Comparison of ENCODE assay signal across 14 cellular contexts in genomic region chr3:46829699-46830208, GRCh38. TPM values are rescaled to one million over a fixed set of nuclear protein-coding genes. Genes with fewer than 3 reads are reported as not detected.
A peak's percentile ranks its signal among the peaks of the same experiment; 100 is the strongest.
DNase-seq lines count a peak whose midpoint lies in the region; ATAC-seq lines count a peak whose summit lies in the region.
"Had no signal": no experiment of that assay in that cellular context is flagged by ENCODE, and none has a peak within 500 bp of the region (broad histone marks: within the 10 kb centered on the region; RNA-seq: fewer than 3 reads in every experiment).

No MANE protein-coding gene starts in this region.

- H3K4me1 ChIP-seq in neuronal stem cell (ENCODE audit: control insufficient read depth in 2 of 2, insufficient read depth in 1 of 2, low read depth in 1 of 2, low read length in 2 of 2) (peaks cover 0 to 1% of the 10 kb centered on the region in 2 donors), right cardiac atrium (ENCODE audit: control insufficient read depth, insufficient read depth, low read length) (no peaks in the 10 kb centered on the region)
- H3K4me1 ChIP-seq: adrenal gland, left ventricle myocardium inferior, SJCRH30, vagina had no signal

- no peak overlapping the region for H2BK120ac ChIP-seq in neuronal stem cell (ENCODE audit: low read depth, low read length)

- H2BK15ac ChIP-seq in neuronal stem cell (ENCODE audit: low read length), result no peak overlapping the region

- H3K4me2 ChIP-seq in neuronal stem cell (ENCODE audit: insufficient read depth, low read length, poor library complexity, severe bottlenecking), result no peak overlapping the region

- H3K27ac ChIP-seq in neuronal stem cell (replicated peaks; ENCODE audit: low read length) (no peak overlapping the region), right cardiac atrium (ENCODE audit: low read length) (no peak overlapping the region)
- H3K27ac ChIP-seq: adrenal gland, left ventricle myocardium inferior, SJCRH30, vagina had no signal

- no peak overlapping the region for H3K23ac ChIP-seq in neuronal stem cell (ENCODE audit: low read depth, low read length, poor library complexity)

- H3K14ac ChIP-seq in neuronal stem cell (ENCODE audit: low read length), result no peak overlapping the region

- peak; percentile 88 for DNase-seq in Jurkat, Clone E6-1 (ENCODE audit: low read depth, low spot score)
- DNase-seq in neuronal stem cell (ENCODE audit: low spot score) (no peak), midbrain (lab: John Stamatoyannopoulos, UW) (no peak), SIG-M5 (lab: John Stamatoyannopoulos, UW) (no peak), right cardiac atrium (no peak)
- no peak for DNase-seq in effector CD4-positive, alpha-beta T cell
- DNase-seq: adrenal gland, left ventricle myocardium inferior, NCI-H1048, SJCRH30 had no signal

- H3K9ac ChIP-seq in neuronal stem cell (ENCODE audit: low read depth, low read length, poor library complexity), result no peak overlapping the region

- no CpG with 5 or more reads among the region's 4 CpGs for WGBS in neuronal stem cell (ENCODE audit: extremely low coverage in 2 of 2, insufficient read length in 2 of 2, insufficient replicate concordance in 1 of 2), 2 donors
- WGBS in right cardiac atrium, result 74% methylated on average over 4 of the region's 4 CpGs

- ATAC-seq in GM18517 (IDR thresholded peaks at IDR 0.05; ENCODE audit: unreplicated experiment) (peak; percentile 83), GM21576 (IDR thresholded peaks at IDR 0.05; ENCODE audit: unreplicated experiment) (peak; percentile 77), right cardiac atrium (no peak)
- ATAC-seq: HCT116 had no signal

- intact Hi-C loops in right cardiac atrium (cut with DNase I), result loop anchor here in 1 of 4 donors (10.0 kb wide), 1 partner anchor 115 kb away; the partner anchor contains the start of gene PRSS50

- peak overlapping the region; percentile 2 for H2AK5ac ChIP-seq in neuronal stem cell (ENCODE audit: low read depth, low read length)

- H3K4ac ChIP-seq in neuronal stem cell (ENCODE audit: low read length), result no peak overlapping the region

- H2BK12ac ChIP-seq in neuronal stem cell (ENCODE audit: low read length), result no peak overlapping the region

- H3K36me3 ChIP-seq in neuronal stem cell (replicated peaks in 1 of 2; ENCODE audit: control insufficient read depth in 2 of 2, insufficient read depth in 2 of 2, low read length in 2 of 2), result no peaks in the 10 kb centered on the region
- H3K36me3 ChIP-seq: adrenal gland, SJCRH30, vagina had no signal

- no peak overlapping the region for H2AFZ ChIP-seq in neuronal stem cell (ENCODE audit: low read length)

- no peaks in the 10 kb centered on the region for H3K9me3 ChIP-seq in neuronal stem cell (replicated peaks in 1 of 2; ENCODE audit: control insufficient read depth in 2 of 2, insufficient read depth in 1 of 2, low read depth in 1 of 2, low read length in 2 of 2)
- no peaks in the 10 kb centered on the region for H3K9me3 ChIP-seq in right cardiac atrium (ENCODE audit: control insufficient read depth, low read length)
- H3K9me3 ChIP-seq: adrenal gland, left ventricle myocardium inferior, SJCRH30, vagina had no signal

- H4K8ac ChIP-seq in neuronal stem cell (ENCODE audit: low read depth, low read length), result no peak overlapping the region

- H4K91ac ChIP-seq in neuronal stem cell (ENCODE audit: low read depth, low read length, poor library complexity), result no peak overlapping the region

- no peaks in the 10 kb centered on the region for H3K79me1 ChIP-seq in neuronal stem cell (ENCODE audit: low read depth, low read length)

- no peak overlapping the region for H3K4me3 ChIP-seq in Jurkat, Clone E6-1 (ENCODE audit: low read length)
- H3K4me3 ChIP-seq in neuronal stem cell (ENCODE audit: low read length in 2 of 2) (no peak overlapping the region), right cardiac atrium (ENCODE audit: low read length) (no peak overlapping the region)
- H3K4me3 ChIP-seq: adrenal gland, left ventricle myocardium inferior, SJCRH30, vagina had no signal

- H2BK5ac ChIP-seq in neuronal stem cell (ENCODE audit: low read length), result no peak overlapping the region

- H3K18ac ChIP-seq in neuronal stem cell (ENCODE audit: low read length), result peak overlapping the region; percentile 42

- no peaks in the 10 kb centered on the region for H3K27me3 ChIP-seq in neuronal stem cell (ENCODE audit: control insufficient read depth in 3 of 3, insufficient read depth in 3 of 3, low read depth in 1 of 3, low read length in 3 of 3)
- H3K27me3 ChIP-seq in right cardiac atrium (ENCODE audit: control insufficient read depth, insufficient read depth), result no peaks in the 10 kb centered on the region
- H3K27me3 ChIP-seq: adrenal gland, SJCRH30, vagina had no signal

RNA-seq across cellular contexts. Expression of gene MYL3, which starts 33.5 kb away (rescaled TPM):
- not detected for polyA plus RNA-seq in Jurkat, Clone E6-1 (2012; ENCODE audit: insufficient read depth, insufficient read length)
- 0.26 TPM for polyA plus RNA-seq in neuronal stem cell (2013, experiment 1 of 2)
- 0.25 TPM for polyA plus RNA-seq in neuronal stem cell (2013, experiment 2 of 2)
- total RNA-seq in right cardiac atrium, result 100 to 1,000 TPM in 3 of 4 donors, 10 to 100 TPM in 1; 42.7 to 442 (median 293) TPM
- 1,012 TPM for polyA plus RNA-seq in right cardiac atrium
- total RNA-seq: SJCRH30, vagina had no signal

RNA-seq across cellular contexts. Expression of gene PTH1R, which starts 47.8 kb away (rescaled TPM):
- not detected for polyA plus RNA-seq in Jurkat, Clone E6-1 (2012; ENCODE audit: insufficient read depth, insufficient read length)
- polyA plus RNA-seq in neuronal stem cell (2013, experiment 1 of 2), result 2.2 TPM
- polyA plus RNA-seq in neuronal stem cell (2013, experiment 2 of 2), result 2.6 TPM
- 10 to 100 TPM in 3 of 4 donors, 1 to 10 TPM in 1; 9.3 to 15.6 (median 12.6) TPM for total RNA-seq in right cardiac atrium
- polyA plus RNA-seq in right cardiac atrium, result 18.5 TPM

Comparison
In these comparisons a context has a peak if more than half of its experiments do, and no peak if none do; other contexts are left out.
1. ATAC-seq: peak in GM18517 (single experiment) and GM21576 (single experiment); none in right cardiac atrium (0 of 2).